In genomic region chr17:68457168-68457538, GRCh38 we compare ENCODE assay signal across 1 cellular context.
TF ChIP-seq lines count a peak whose summit lies in the region.

Gene WIPI1, minus strand, starts transcription at chr17:68457496. Its CDS starts 75 bp downstream, at chr17:68457421.

TF ChIP-seq in HepG2, 621 proteins besides CTCF, POLR2A, EP300 and RAD21 (continued from another document):
- TF ChIP-seq ZFP91 (CRISPR knock-in tag; IDR thresholded peaks at IDR 0.05; ENCODE audit: borderline replicate concordance) = peak; percentile 9; the same call in 1 of the 2 replicates
- TF ChIP-seq ZNF609 (CRISPR knock-in tag; IDR thresholded peaks at IDR 0.05; ENCODE audit: borderline replicate concordance) = no peak
- no peak for TF ChIP-seq ZC3H4 (CRISPR knock-in tag; IDR thresholded peaks at IDR 0.05; ENCODE audit: borderline replicate concordance)
- peak; percentile 8; the same call in 1 of the 2 replicates for TF ChIP-seq SPEN (CRISPR knock-in tag; IDR thresholded peaks at IDR 0.05; ENCODE audit: low read depth)
- TF ChIP-seq ZNF770 (CRISPR knock-in tag; IDR thresholded peaks at IDR 0.05) = peak; percentile 32; the same call in 1 of the 2 replicates
- no peak; the same call in 1 of the 2 replicates for TF ChIP-seq SRY (CRISPR knock-in tag; IDR thresholded peaks at IDR 0.05)
- peak; percentile 73; the same call in 1 of the 2 replicates for TF ChIP-seq ZSCAN31 (CRISPR knock-in tag; IDR thresholded peaks at IDR 0.05; ENCODE audit: low read depth)
- no peak for TF ChIP-seq ZFP36L2 (CRISPR knock-in tag; IDR thresholded peaks at IDR 0.05)
- TF ChIP-seq PAWR (CRISPR knock-in tag; IDR thresholded peaks at IDR 0.05; ENCODE audit: borderline replicate concordance) = no peak
- peak; percentile 72 for TF ChIP-seq KDM5B (CRISPR knock-in tag; IDR thresholded peaks at IDR 0.05; ENCODE audit: borderline replicate concordance)
- TF ChIP-seq ARNT (IDR thresholded peaks at IDR 0.05) = no peak
- TF ChIP-seq MTERF4 (CRISPR knock-in tag; IDR thresholded peaks at IDR 0.05) = peak; percentile 65; the same call in 1 of the 2 replicates
- TF ChIP-seq ZMYM4 (CRISPR knock-in tag; IDR thresholded peaks at IDR 0.05) = no peak
- TF ChIP-seq ZNF724P (CRISPR knock-in tag; IDR thresholded peaks at IDR 0.05; ENCODE audit: borderline replicate concordance) = 0 out of 2 replicates have a peak, but pooled peaks have one; percentile 3
- TF ChIP-seq ZNF83 (CRISPR knock-in tag; IDR thresholded peaks at IDR 0.05; ENCODE audit: borderline replicate concordance) = peak; percentile 64; the same call in 1 of the 2 replicates
- TF ChIP-seq CSRNP1 (CRISPR knock-in tag; IDR thresholded peaks at IDR 0.05) = peak; percentile 70; the same call in 1 of the 2 replicates
- peak; percentile 86; the same call in 1 of the 2 replicates for TF ChIP-seq EEA1 (CRISPR knock-in tag; IDR thresholded peaks at IDR 0.05; ENCODE audit: borderline replicate concordance)
- no peak for TF ChIP-seq CBX1 (IDR thresholded peaks at IDR 0.05; ENCODE audit: low read depth)
- no peak for TF ChIP-seq RXRA (CRISPR knock-in tag; IDR thresholded peaks at IDR 0.05)
- 0 out of 2 replicates have a peak, but pooled peaks have one; percentile 18 for TF ChIP-seq EED (CRISPR knock-in tag; IDR thresholded peaks at IDR 0.05)
- TF ChIP-seq SALL1 (CRISPR knock-in tag; IDR thresholded peaks at IDR 0.05) = no peak
